In genomic region chr3:94080552-94080951, GRCh38 we compare ENCODE assay signal across 11 cellular contexts. TPM values are rescaled to one million over a fixed set of nuclear protein-coding genes. Genes with fewer than 3 reads are reported as not detected.
DNase-seq lines count a peak whose midpoint lies in the region; ATAC-seq and FAIRE-seq lines count a peak whose summit lies in the region.
"Not testable (repeated sequence)": the region's sequence is repeated elsewhere in the genome, so short reads cannot be mapped to it uniquely, and the experiment has no call there.
"Had no signal": no experiment of that assay in that cellular context is flagged by ENCODE, and none has a peak within 500 bp of the region (broad histone marks: within the 10 kb centered on the region; RNA-seq: fewer than 3 reads in every experiment).

No MANE protein-coding gene starts in this region.

- peaks cover 51% of the 10 kb centered on the region for H3K4me1 Mint-ChIP-seq in activated CD4-positive, alpha-beta T cell treated with anti-CD3 and anti-CD28 coated beads, Interleukin-2, amount 10 ng/mL, durations not matched to agents 7 days and 5 days
- H3K4me1 Mint-ChIP-seq in activated naive CD4-positive, alpha-beta T cell treated with anti-CD3 and anti-CD28 coated beads, Interleukin-2, amount 10 ng/mL, durations not matched to agents 7 days and 5 days: peaks cover 49% of the 10 kb centered on the region

- H3K27ac Mint-ChIP-seq in activated CD4-positive, alpha-beta T cell treated with anti-CD3 and anti-CD28 coated beads, Interleukin-2, amount 10 ng/mL, durations not matched to agents 7 days and 5 days: peak overlapping the region; percentile 69
- peak overlapping the region; percentile 62 for H3K27ac Mint-ChIP-seq in activated naive CD4-positive, alpha-beta T cell treated with anti-CD3 and anti-CD28 coated beads, Interleukin-2, amount 10 ng/mL, durations not matched to agents 7 days and 5 days

- not testable (repeated sequence) for H3K9me3 ChIP-seq in small intestine (ENCODE audit: control insufficient read depth, low read depth)

- H3K27me3 Mint-ChIP-seq in activated CD4-positive, alpha-beta T cell treated with anti-CD3 and anti-CD28 coated beads, Interleukin-2, amount 10 ng/mL, durations not matched to agents 7 days and 5 days; activated naive CD4-positive, alpha-beta T cell treated with anti-CD3 and anti-CD28 coated beads, Interleukin-2, amount 10 ng/mL, durations not matched to agents 7 days and 5 days: not testable (repeated sequence)

- not testable (repeated sequence) for H3K27ac ChIP-seq in small intestine (ENCODE audit: low read depth in 1 of 2, low read length in 1 of 2)

- not testable (repeated sequence) for H3K4me3 ChIP-seq in small intestine (ENCODE audit: low read depth in 1 of 2, low read length in 2 of 2)

- 61 to 76% (median 75%) methylated on average over 5 of the region's 5 CpGs for WGBS in small intestine, 3 donors

- H3K4me1 ChIP-seq in small intestine (ENCODE audit: control insufficient read depth in 2 of 2, insufficient read depth in 1 of 2, low read depth in 1 of 2, low read length in 1 of 2): not testable (repeated sequence)

- not testable (repeated sequence) for FAIRE-seq in small intestine (lab: Jason Lieb, UNC)

- not testable (repeated sequence) for H3K9me3 Mint-ChIP-seq in activated CD4-positive, alpha-beta T cell treated with anti-CD3 and anti-CD28 coated beads, Interleukin-2, amount 10 ng/mL, durations not matched to agents 7 days and 5 days; activated naive CD4-positive, alpha-beta T cell treated with anti-CD3 and anti-CD28 coated beads, Interleukin-2, amount 10 ng/mL, durations not matched to agents 7 days and 5 days

- H3K4me3 Mint-ChIP-seq in activated CD4-positive, alpha-beta T cell treated with anti-CD3 and anti-CD28 coated beads, Interleukin-2, amount 10 ng/mL, durations not matched to agents 7 days and 5 days; activated naive CD4-positive, alpha-beta T cell treated with anti-CD3 and anti-CD28 coated beads, Interleukin-2, amount 10 ng/mL, durations not matched to agents 7 days and 5 days: not testable (repeated sequence)

- H3K36me3 Mint-ChIP-seq in activated CD4-positive, alpha-beta T cell treated with anti-CD3 and anti-CD28 coated beads, Interleukin-2, amount 10 ng/mL, durations not matched to agents 7 days and 5 days (ENCODE audit: low read depth): peaks cover 55% of the 10 kb centered on the region
- H3K36me3 Mint-ChIP-seq in activated naive CD4-positive, alpha-beta T cell treated with anti-CD3 and anti-CD28 coated beads, Interleukin-2, amount 10 ng/mL, durations not matched to agents 7 days and 5 days: peaks cover 56% of the 10 kb centered on the region

- H3K27me3 ChIP-seq in small intestine (ENCODE audit: control insufficient read depth in 2 of 2, insufficient read depth in 2 of 2, low read length in 2 of 2): not testable (repeated sequence)

- ATAC-seq in left colon: peak; percentile 62

- POLR2A ChIA-PET in activated CD4-positive, alpha-beta T cell treated with anti-CD3 and anti-CD28 coated beads, Interleukin-2, amount 10 ng/mL, durations not matched to agents 7 days and 5 days (lab: Charles Lee): not testable (repeated sequence)

- not testable (repeated sequence) for H3K36me3 ChIP-seq in small intestine (ENCODE audit: control insufficient read depth in 2 of 2, insufficient read depth in 2 of 2, low read length in 2 of 2)

- CTCF ChIA-PET in activated CD4-positive, alpha-beta T cell treated with anti-CD3 and anti-CD28 coated beads, Interleukin-2, amount 10 ng/mL, durations not matched to agents 7 days and 5 days (lab: Charles Lee): interaction anchor here (1.0 kb wide), 1 partner anchor 11 kb away, joined by 3 read pairs; no protein-coding TSS in a partner anchor
- CTCF ChIA-PET in activated naive CD4-positive, alpha-beta T cell treated with anti-CD3 and anti-CD28 coated beads, Interleukin-2, amount 10 ng/mL, durations not matched to agents 7 days and 5 days (lab: Charles Lee): interaction anchor here (1.1 kb wide), 1 partner anchor 11 kb away, joined by 5 read pairs; no protein-coding TSS in a partner anchor

- intact Hi-C loops in left colon (cut with DNase I, micrococcal nuclease): not testable (repeated sequence)

- DNase-seq in COLO668 (lab: John Stamatoyannopoulos, UW; ENCODE audit: unreplicated experiment): peak; percentile 8
- DNase-seq in NCI-H2029 (lab: John Stamatoyannopoulos, UW): peak; percentile 14
- DNase-seq in NCI-H748 (lab: John Stamatoyannopoulos, UW; ENCODE audit: unreplicated experiment): peak; percentile 57
- DNase-seq in activated CD4-positive, alpha-beta T cell treated with anti-CD3 and anti-CD28 coated beads, Interleukin-2, amount 10 ng/mL, durations not matched to agents 7 days and 5 days: peak; percentile 39
- peak; percentile 53 for DNase-seq in activated naive CD4-positive, alpha-beta T cell treated with anti-CD3 and anti-CD28 coated beads, Interleukin-2, amount 10 ng/mL, durations not matched to agents 7 days and 5 days
- DNase-seq in left colon: peak; percentile 33 to 56
- DNase-seq in small intestine: peak; percentile 31

RNA-seq across cellular contexts. Expression of gene NSUN3, which starts 17.7 kb away (rescaled TPM):
- 10 to 100 TPM; 14.0 to 16.6 TPM for total RNA-seq in activated CD4-positive, alpha-beta T cell treated with anti-CD3 and anti-CD28 coated beads, Interleukin-2, amount 10 ng/mL, durations not matched to agents 7 days and 5 days
- 10 to 100 TPM; 20.0 to 21.9 TPM for total RNA-seq in left colon
- 1 to 10 TPM; 4.9 to 9.8 (median 5.7) TPM for polyA plus RNA-seq in small intestine

RNA-seq across cellular contexts. Expression of gene DHFR2, which starts 17.8 kb away (rescaled TPM):
- total RNA-seq in activated CD4-positive, alpha-beta T cell treated with anti-CD3 and anti-CD28 coated beads, Interleukin-2, amount 10 ng/mL, durations not matched to agents 7 days and 5 days: 1 to 10 TPM; 8.4 to 9.0 TPM
- 1 to 10 TPM; 6.6 to 7.8 TPM for total RNA-seq in left colon
- polyA plus RNA-seq in small intestine: 1 to 10 TPM; 1.6 to 4.7 (median 2.2) TPM

RNA-seq across cellular contexts. Expression of gene STX19, which starts 52.2 kb away (rescaled TPM):
- not detected for total RNA-seq in activated CD4-positive, alpha-beta T cell treated with anti-CD3 and anti-CD28 coated beads, Interleukin-2, amount 10 ng/mL, durations not matched to agents 7 days and 5 days
- total RNA-seq in left colon: 10 to 100 TPM; 20.4 to 23.4 TPM
- 10 to 100 TPM in 1 of 3 donors, 1 to 10 TPM in 2; 3.4 to 13.6 (median 5.1) TPM for polyA plus RNA-seq in small intestine
- total RNA-seq: A673, GM12878, H9, RPMI7951 had no signal

Comparison
In these comparisons a context has a peak if more than half of its experiments do, and no peak if none do; other contexts are left out.
1. RNA of gene STX19, which starts 52.2 kb away (total RNA-seq): 20.4 to 23.4 TPM in left colon; not detected in activated CD4-positive, alpha-beta T cell treated with anti-CD3 and anti-CD28 coated beads, Interleukin-2, amount 10 ng/mL, durations not matched to agents 7 days and 5 days; every median in the first group is over 10 times any median in the second.
2. Peak in every context shown above with its lines, with median percentiles within 50 percentile points of each other: DNase-seq.